9 cellular contexts compared by ENCODE assay signal in the genomic region with DNA sequence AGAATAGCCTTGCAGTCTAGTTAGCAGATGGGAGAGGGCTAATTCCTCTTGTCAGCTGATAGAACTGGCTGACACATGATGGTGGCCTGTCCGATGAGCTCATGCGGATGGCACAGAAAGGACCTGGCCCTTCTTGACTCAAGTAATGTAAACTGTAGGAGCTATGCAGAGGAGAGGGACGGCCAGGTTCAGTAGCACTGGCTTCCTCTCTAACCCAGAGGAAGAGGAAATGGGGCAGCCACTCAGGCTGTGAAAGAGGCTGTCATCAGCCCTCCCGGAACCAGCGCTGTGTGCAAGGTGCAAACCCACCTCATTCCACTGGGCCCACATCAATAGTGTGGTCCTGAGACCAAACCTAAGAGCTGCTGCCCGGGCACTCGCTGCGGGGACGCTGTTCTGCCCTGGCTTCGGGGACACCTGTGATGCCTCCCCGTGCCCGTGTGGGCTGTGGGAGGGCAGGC. TPM values are rescaled to one million over a fixed set of nuclear protein-coding genes. Genes with fewer than 3 reads are reported as not detected.
A peak's percentile ranks its signal among the peaks of the same experiment; 100 is the strongest.
DNase-seq lines count a peak whose midpoint lies in the region; ATAC-seq lines count a peak whose summit lies in the region.
"Had no signal": no experiment of that assay in that cellular context is flagged by ENCODE, and none has a peak within 500 bp of the region (broad histone marks: within the 10 kb centered on the region; RNA-seq: fewer than 3 reads in every experiment).

No MANE protein-coding gene starts in this region.

- H3K36me3 Mint-ChIP-seq in stimulated activated memory B cell treated with anti-CD40 and anti-IgM and Interleukin-4, amounts not matched to agents 10 μg/mL and 1 μg/mL and 100 μg/mL, for 72 hours, result peaks cover 44% of the 10 kb centered on the region

- DNase-seq in Jurkat, Clone E6-1 (ENCODE audit: low read depth, low spot score), result peak; percentile 32
- DNase-seq in activated CD8-positive, alpha-beta memory T cell treated with anti-CD3 and anti-CD28 coated beads for 48 hours (ENCODE audit: low read depth in 2 of 3, low spot score in 2 of 3), result peak; percentile 16 to 23 (median 20)
- DNase-seq in left colon (peak in 1 of 2 donors; percentile 26), hypothalamus (lab: John Stamatoyannopoulos, UW) (no peak), NCI-H2081 (lab: John Stamatoyannopoulos, UW) (no peak)
- DNase-seq: NCI-H345 had no signal

- intact Hi-C loops in left colon (cut with DNase I, micrococcal nuclease), result no loop called here

- peaks cover 44% of the 10 kb centered on the region for H3K4me1 Mint-ChIP-seq in stimulated activated memory B cell treated with anti-CD40 and anti-IgM and Interleukin-4, amounts not matched to agents 10 μg/mL and 1 μg/mL and 100 μg/mL, for 72 hours

- H3K27ac Mint-ChIP-seq in stimulated activated memory B cell treated with anti-CD40 and anti-IgM and Interleukin-4, amounts not matched to agents 10 μg/mL and 1 μg/mL and 100 μg/mL, for 72 hours, result peak overlapping the region; percentile 93

- H3K9me3 Mint-ChIP-seq in stimulated activated memory B cell treated with anti-CD40 and anti-IgM and Interleukin-4, amounts not matched to agents 10 μg/mL and 1 μg/mL and 100 μg/mL, for 72 hours, result no peaks in the 10 kb centered on the region

- peak overlapping the region; percentile 78 for H3K4me3 Mint-ChIP-seq in stimulated activated memory B cell treated with anti-CD40 and anti-IgM and Interleukin-4, amounts not matched to agents 10 μg/mL and 1 μg/mL and 100 μg/mL, for 72 hours

- peak overlapping the region; percentile 7 for H3K4me3 ChIP-seq in Jurkat, Clone E6-1 (ENCODE audit: low read length)

- H3K27me3 Mint-ChIP-seq in stimulated activated memory B cell treated with anti-CD40 and anti-IgM and Interleukin-4, amounts not matched to agents 10 μg/mL and 1 μg/mL and 100 μg/mL, for 72 hours, result no peaks in the 10 kb centered on the region

- ATAC-seq in left colon (peak; percentile 54), HG03342 (IDR thresholded peaks at IDR 0.05; ENCODE audit: unreplicated experiment) (no peak), HG02678 (IDR thresholded peaks at IDR 0.05; ENCODE audit: unreplicated experiment) (no peak)
- peak; percentile 82 for ATAC-seq in stimulated activated memory B cell treated with anti-CD40 and anti-IgM and Interleukin-4, amounts not matched to agents 10 μg/mL and 1 μg/mL and 100 μg/mL, for 72 hours

RNA-seq across cellular contexts. Expression of a gene that starts 30.7 kb away (rescaled TPM):
- polyA plus RNA-seq in Jurkat, Clone E6-1 (2012; ENCODE audit: insufficient read depth, insufficient read length), result 87.7 TPM
- 10 to 100 TPM; 22.0 to 25.6 TPM for total RNA-seq in left colon

RNA-seq across cellular contexts. Expression of a gene that starts 41.6 kb away (rescaled TPM):
- 29.7 TPM for polyA plus RNA-seq in Jurkat, Clone E6-1 (2012; ENCODE audit: insufficient read depth, insufficient read length)
- 10 to 100 TPM; 44.7 to 64.5 TPM for total RNA-seq in left colon

Comparison
In these comparisons a context has a peak if more than half of its experiments do, and no peak if none do; other contexts are left out.
1. DNase-seq: peak in Jurkat, Clone E6-1 (single experiment) and activated CD8-positive, alpha-beta memory T cell treated with anti-CD3 and anti-CD28 coated beads for 48 hours (3 of 3); none in hypothalamus (0 of 51) and NCI-H2081 (0 of 2).
2. ATAC-seq: peak in left colon (single experiment) and stimulated activated memory B cell treated with anti-CD40 and anti-IgM and Interleukin-4, amounts not matched to agents 10 μg/mL and 1 μg/mL and 100 μg/mL, for 72 hours (single experiment); none in HG03342 (single experiment) and HG02678 (single experiment).